15 cellular contexts compared by ENCODE assay signal in genomic region chr16:28991687-28992086, GRCh38. TPM values are rescaled to one million over a fixed set of nuclear protein-coding genes. Genes with fewer than 3 reads are reported as not detected.
"Had no signal": no experiment of that assay in that cellular context is flagged by ENCODE, and none has a peak within 500 bp of the region (broad histone marks: within the 10 kb centered on the region; RNA-seq: fewer than 3 reads in every experiment).

No MANE protein-coding gene starts in this region.

- H3K4me1 ChIP-seq: colonic mucosa, heart left ventricle had no signal

- H3K9me3 ChIP-seq: colonic mucosa had no signal

- H3K4me1 Mint-ChIP-seq: nephron had no signal

- DNase-seq: activated CD4-positive, alpha-beta T cell treated with anti-CD3 and anti-CD28 coated beads for 4 hours; activated gamma-delta T cell treated with Interleukin-2 at 50 U/mL for 16 hours; activated T-cell treated with anti-CD3 and anti-CD28 coated beads, Interleukin-2, amount 50 U/mL, for 1 hour; colonic mucosa; foreskin melanocyte; heart left ventricle; left colon; stimulated activated CD4-positive, alpha-beta T cell treated with anti-CD3 and anti-CD28 coated beads, Interleukin-2, amount 100 ng/mL, for 48 hours; stimulated activated naive CD4-positive, alpha-beta T cell treated with Interleukin-2 at 50 U/mL for 16 hours; T-helper 9 cell; trophoblast cell had no signal

- H3K4me3 Mint-ChIP-seq: nephron had no signal

- H3K27ac Mint-ChIP-seq: nephron had no signal

- H3K27me3 ChIP-seq: colonic mucosa had no signal

- H3K36me3 ChIP-seq: colonic mucosa had no signal

- H3K4me3 ChIP-seq: colonic mucosa, heart left ventricle had no signal

- H3K27ac ChIP-seq: colonic mucosa, heart left ventricle had no signal

- ATAC-seq: heart left ventricle, left colon had no signal

RNA-seq across cellular contexts. Expression of gene CD19, which starts 59.9 kb away (rescaled TPM):
- total RNA-seq: cardiac septum, endothelial cell of umbilical vein, osteoblast had no signal
